In genomic region chr7:36658603-36659516, GRCh38 we compare ENCODE assay signal across 9 cellular contexts.
A peak's percentile ranks its signal among the peaks of the same experiment; 100 is the strongest.
DNase-seq lines count a peak whose midpoint lies in the region; ATAC-seq, FAIRE-seq and TF ChIP-seq lines count a peak whose summit lies in the region.
"Had no signal": no experiment of that assay in that cellular context is flagged by ENCODE, and none has a peak within 500 bp of the region (broad histone marks: within the 10 kb centered on the region; RNA-seq: fewer than 3 reads in every experiment).

No MANE protein-coding gene starts in this region.

- H3K9me3 ChIP-seq in left ventricle myocardium inferior (replicated peaks) (no peaks in the 10 kb centered on the region), keratinocyte (ENCODE audit: control insufficient read depth, low read depth, low read length) (no peaks in the 10 kb centered on the region)

- peaks cover 14% of the 10 kb centered on the region for H3K4me1 ChIP-seq in left ventricle myocardium inferior
- H3K4me1 ChIP-seq in keratinocyte (ENCODE audit: control insufficient read depth, extremely low read depth, insufficient read depth, low read length), result peaks cover 16% of the 10 kb centered on the region

- no peak overlapping the region for H2AFZ ChIP-seq in keratinocyte (ENCODE audit: control insufficient read depth, low read length)

- H3K4me1 Mint-ChIP-seq in activated naive CD8-positive, alpha-beta T cell treated with anti-CD3 and anti-CD28 coated beads for 36 hours, result peaks cover 42% of the 10 kb centered on the region

- no peak for ATAC-seq in Right ventricle myocardium inferior
- ATAC-seq in HG03045 (IDR thresholded peaks at IDR 0.05; ENCODE audit: unreplicated experiment), result no peak
- no peak for ATAC-seq in GM21737 (IDR thresholded peaks at IDR 0.05; ENCODE audit: unreplicated experiment)

- H3K27ac ChIP-seq in left ventricle myocardium inferior (replicated peaks) (peak overlapping the region; percentile 25), keratinocyte (ENCODE audit: control insufficient read depth, insufficient read depth, low read length) (peak overlapping the region; percentile 72)

- no peaks in the 10 kb centered on the region for H3K27me3 ChIP-seq in left ventricle myocardium inferior (ENCODE audit: low read depth)
- no peaks in the 10 kb centered on the region for H3K27me3 ChIP-seq in keratinocyte (ENCODE audit: control insufficient read depth, extremely low read depth, insufficient read depth, low read length)

- intact Hi-C loops in left ventricle myocardium inferior (cut with micrococcal nuclease) (no loop called here), Right ventricle myocardium inferior (cut with DNase I) (no loop called here)

- TF ChIP-seq CTCF in left ventricle myocardium inferior (IDR thresholded peaks at IDR 0.05; ENCODE audit: borderline replicate concordance) (no peak), keratinocyte (optimal IDR thresholded peaks at IDR 0.05 in 1 of 3, IDR thresholded peaks at IDR 0.05 in 1 of 3, conservative IDR thresholded peaks at IDR 0.05 in 1 of 3; ENCODE audit: extremely low read depth in 1 of 3, insufficient read depth in 2 of 3, low read length in 3 of 3) (no peak)

- H3K27me3 Mint-ChIP-seq in activated naive CD8-positive, alpha-beta T cell treated with anti-CD3 and anti-CD28 coated beads for 36 hours, result no peaks in the 10 kb centered on the region
- H3K27me3 Mint-ChIP-seq: activated naive CD4-positive, alpha-beta T cell treated with anti-CD3 and anti-CD28 coated beads, Interleukin-2, amount 50 U/mL, for 24 hours had no signal

- H3K36me3 ChIP-seq in left ventricle myocardium inferior (no peaks in the 10 kb centered on the region), keratinocyte (ENCODE audit: control insufficient read depth in 2 of 2, extremely low read depth in 1 of 2, insufficient read depth in 2 of 2, low read length in 2 of 2) (no peaks in the 10 kb centered on the region)

- H3K4me3 ChIP-seq in left ventricle myocardium inferior (no peak overlapping the region), keratinocyte (ENCODE audit: control insufficient read depth in 2 of 3, extremely low read depth in 1 of 3, insufficient read depth in 2 of 3, low read depth in 1 of 3, low read length in 3 of 3) (no peak overlapping the region)

- H3K9me3 Mint-ChIP-seq in activated naive CD8-positive, alpha-beta T cell treated with anti-CD3 and anti-CD28 coated beads for 36 hours, result no peaks in the 10 kb centered on the region
- H3K9me3 Mint-ChIP-seq: activated naive CD4-positive, alpha-beta T cell treated with anti-CD3 and anti-CD28 coated beads, Interleukin-2, amount 50 U/mL, for 24 hours had no signal

- H3K27ac Mint-ChIP-seq in activated naive CD8-positive, alpha-beta T cell treated with anti-CD3 and anti-CD28 coated beads for 36 hours, result peak overlapping the region; percentile 4
- H3K27ac Mint-ChIP-seq: activated naive CD4-positive, alpha-beta T cell treated with anti-CD3 and anti-CD28 coated beads, Interleukin-2, amount 50 U/mL, for 24 hours had no signal

- H3K4me3 Mint-ChIP-seq in activated naive CD8-positive, alpha-beta T cell treated with anti-CD3 and anti-CD28 coated beads for 36 hours, result no peak overlapping the region
- H3K4me3 Mint-ChIP-seq: activated naive CD4-positive, alpha-beta T cell treated with anti-CD3 and anti-CD28 coated beads, Interleukin-2, amount 50 U/mL, for 24 hours had no signal

- peak overlapping the region; percentile 53 for H3K9ac ChIP-seq in keratinocyte (ENCODE audit: control insufficient read depth, extremely low read depth, insufficient read depth, low read length)

- dilution Hi-C loops in keratinocyte (cut with MboI; ENCODE audit: extremely low pct_ligation_motif_present, low sequenced_read_pairs), result loop anchor here (25.0 kb wide), 1 partner anchor 172 kb away; no protein-coding TSS in a partner anchor

- FAIRE-seq in keratinocyte (lab: Jason Lieb, UNC), result peak; percentile 80

- H3K9me1 ChIP-seq in keratinocyte (ENCODE audit: control insufficient read depth, extremely low read depth, insufficient read depth, low read length), result no peaks in the 10 kb centered on the region

- H3K79me2 ChIP-seq in keratinocyte (ENCODE audit: control insufficient read depth, insufficient read depth, low read length), result no peaks in the 10 kb centered on the region

- DNase-seq in left ventricle myocardium inferior (no peak), Right ventricle myocardium inferior (ENCODE audit: missing footprints) (no peak), keratinocyte (ENCODE audit: low read depth, low spot score) (peak; percentile 65), cerebellar nuclear complex (lab: John Stamatoyannopoulos, UW) (no peak), NCI-H1092 (lab: John Stamatoyannopoulos, UW) (no peak)
- DNase-seq in activated naive CD8-positive, alpha-beta T cell treated with anti-CD3 and anti-CD28 coated beads for 36 hours, result no peak

- H3K36me3 Mint-ChIP-seq in activated naive CD8-positive, alpha-beta T cell treated with anti-CD3 and anti-CD28 coated beads for 36 hours, result peaks cover 15% of the 10 kb centered on the region

- H4K20me1 ChIP-seq in keratinocyte (ENCODE audit: control insufficient read depth, extremely low read depth, insufficient read depth, low read length), result no peaks in the 10 kb centered on the region

- H3K4me2 ChIP-seq in keratinocyte (ENCODE audit: control insufficient read depth, extremely low read depth, insufficient read depth, low read depth, low read length), result peak overlapping the region; percentile 49
